ENCODE assay signal across 18 cellular contexts in the genomic region with DNA sequence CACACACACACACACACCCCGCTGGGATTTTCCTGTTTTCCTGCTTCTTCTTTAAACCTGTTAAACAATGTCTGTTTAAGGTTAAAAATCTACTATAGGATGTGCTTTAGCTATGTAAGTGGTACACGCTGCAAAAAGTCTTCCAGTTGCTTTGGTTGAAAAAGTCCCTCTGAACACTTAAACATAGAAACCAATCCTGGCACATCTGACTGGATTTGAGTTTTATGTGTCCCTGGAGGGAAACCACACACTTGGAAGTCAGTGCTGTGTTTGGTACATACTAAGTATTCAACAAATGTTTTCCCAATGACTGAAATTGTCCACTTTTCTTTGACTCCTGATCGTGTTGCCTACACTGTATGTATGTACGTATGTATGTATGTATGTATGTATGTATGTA. TPM values are rescaled to one million over a fixed set of nuclear protein-coding genes. Genes with fewer than 3 reads are reported as not detected.
DNase-seq lines count a peak whose midpoint lies in the region; ATAC-seq, FAIRE-seq and TF ChIP-seq lines count a peak whose summit lies in the region.
"Had no signal": no experiment of that assay in that cellular context is flagged by ENCODE, and none has a peak within 500 bp of the region (broad histone marks: within the 10 kb centered on the region; RNA-seq: fewer than 3 reads in every experiment).

No MANE protein-coding gene starts in this region.

- H2BK5ac ChIP-seq in trophoblast cell (ENCODE audit: low read depth, low read length, poor library complexity) = no peak overlapping the region

- H3K9me1 ChIP-seq in K562 (ENCODE audit: control insufficient read depth, insufficient read depth, low read length) = no peaks in the 10 kb centered on the region

- H3K36me3 ChIP-seq in HCT116 (ENCODE audit: control insufficient read depth in 1 of 2, insufficient read depth in 2 of 2, low read length in 2 of 2) (no peaks in the 10 kb centered on the region), K562 (ENCODE audit: control insufficient read depth, insufficient read depth, low read length) (no peaks in the 10 kb centered on the region), psoas muscle (ENCODE audit: insufficient read depth in 1 of 2, low read depth in 1 of 2) (no peaks in the 10 kb centered on the region), trophoblast cell (ENCODE audit: control insufficient read depth in 1 of 2, insufficient read depth in 2 of 2, low read length in 2 of 2) (no peaks in the 10 kb centered on the region)
- H3K36me3 ChIP-seq: ascending aorta, pancreas, right atrium auricular region, transverse colon, WERI-Rb-1 had no signal

- no peaks in the 10 kb centered on the region for H3K79me1 ChIP-seq in trophoblast cell (ENCODE audit: low read length)

- H3K9me2 ChIP-seq in HCT116 (ENCODE audit: insufficient read depth) = no peaks in the 10 kb centered on the region

- CTCF ChIA-PET in HCT116 (lab: Charles Lee) (interaction anchor here (0.6 to 1.0 kb wide), 3 partner anchors 10 to 38 kb away, joined by 3 read pairs; no protein-coding TSS in a partner anchor), K562 (lab: Yijun Ruan, JAX; ENCODE audit: low intra/inter-chr PET ratio) (no interaction called here)

- TF ChIP-seq POLR2A in HCT116 (IDR thresholded peaks at IDR 0.05; ENCODE audit: borderline replicate concordance, extremely low read depth, insufficient read depth, insufficient read length) = no peak
- no peak for TF ChIP-seq POLR2A in K562 (conservative IDR thresholded peaks at IDR 0.05)
- no peak for TF ChIP-seq POLR2A in GM12892 (IDR thresholded peaks at IDR 0.05; ENCODE audit: low read depth, low read length)

- H3K27ac ChIP-seq in HCT116 (ENCODE audit: low read depth, low read length) = no peak overlapping the region
- H3K27ac ChIP-seq in K562 (ENCODE audit: extremely low read depth, low read depth, low read length) = no peak overlapping the region
- H3K27ac ChIP-seq in psoas muscle = peak overlapping the region; percentile 72
- no peak overlapping the region for H3K27ac ChIP-seq in trophoblast cell (ENCODE audit: low read depth, low read length)
- H3K27ac ChIP-seq: ascending aorta, pancreas, right atrium auricular region, transverse colon, WERI-Rb-1 had no signal

- H2AK5ac ChIP-seq in trophoblast cell (ENCODE audit: low read length) = no peak overlapping the region

- no peak for ATAC-seq in HCT116
- no peak for ATAC-seq in K562
- ATAC-seq in psoas muscle = peak in 1 of 4 donors; percentile 12
- ATAC-seq in HG03139 (IDR thresholded peaks at IDR 0.05; ENCODE audit: unreplicated experiment) = no peak

- H2AFZ ChIP-seq in HCT116 (ENCODE audit: low read depth, low read length, poor library complexity, severe bottlenecking) (peak overlapping the region; percentile 86), K562 (ENCODE audit: low read depth, low read length) (peak overlapping the region; percentile 85), trophoblast cell (ENCODE audit: insufficient read depth, low read length, poor library complexity) (no peak overlapping the region)

- H4K91ac ChIP-seq in trophoblast cell (ENCODE audit: low read depth, low read length) = no peak overlapping the region

- H4K12ac ChIP-seq in trophoblast cell (ENCODE audit: low read depth, low read length) = no peak overlapping the region

- H3K79me2 ChIP-seq in HCT116 (ENCODE audit: insufficient read depth, low read length) (no peaks in the 10 kb centered on the region), K562 (ENCODE audit: control insufficient read depth, insufficient read depth, low read length) (no peaks in the 10 kb centered on the region), trophoblast cell (ENCODE audit: control insufficient read depth, insufficient read depth, low read length, poor library complexity) (peaks cover 1% of the 10 kb centered on the region)

- H4K20me1 ChIP-seq in HCT116 (ENCODE audit: insufficient read depth) (no peaks in the 10 kb centered on the region), K562 (replicated peaks; ENCODE audit: control insufficient read depth, insufficient read depth, low read length) (no peaks in the 10 kb centered on the region)

- FAIRE-seq in K562 (lab: Jason Lieb, UNC) = no peak
- no peak for FAIRE-seq in GM12892 (lab: Jason Lieb, UNC)
- FAIRE-seq: G401.6, pancreas had no signal

- no peak overlapping the region for H2BK120ac ChIP-seq in trophoblast cell (ENCODE audit: insufficient read depth, low read length, poor library complexity)

- H3K4me3 ChIP-seq in AG10803 (ENCODE audit: low read length) (no peak overlapping the region), HCT116 (replicated peaks in 1 of 2; ENCODE audit: low read depth in 1 of 2, low read length in 2 of 2) (no peak overlapping the region), K562 (no peak overlapping the region), psoas muscle (no peak overlapping the region), trophoblast cell (ENCODE audit: low read depth, low read length) (no peak overlapping the region)

- no peak overlapping the region for H3K14ac ChIP-seq in trophoblast cell (ENCODE audit: low read length)

- in situ Hi-C loops in K562 (cut with MboI) = no loop called here

- no peak overlapping the region for H4K8ac ChIP-seq in trophoblast cell (ENCODE audit: low read depth, low read length)

- TF ChIP-seq RAD21 in HCT116 (IDR thresholded peaks at IDR 0.05; ENCODE audit: low read depth) (no peak), K562 (CRISPR knock-in tag; conservative IDR thresholded peaks at IDR 0.05 in 1 of 2, IDR thresholded peaks at IDR 0.05 in 1 of 2) (no peak)

- H2BK12ac ChIP-seq in trophoblast cell (ENCODE audit: low read length) = no peak overlapping the region

- RAD21 ChIA-PET in HCT116 (lab: Charles Lee; ENCODE audit: low non-redundant PET in 1 of 2, low total read pairs in 2 of 2, uncharacterized antibody in 2 of 2, unreplicated experiment in 2 of 2) = no interaction called here

- TF ChIP-seq CTCF in AG10803 (conservative IDR thresholded peaks at IDR 0.05; ENCODE audit: low read length) (no peak), HCT116 (IDR thresholded peaks at IDR 0.05 in 2 of 3, conservative IDR thresholded peaks at IDR 0.05 in 1 of 3; ENCODE audit: borderline replicate concordance in 1 of 3, insufficient read depth in 1 of 3, low read depth in 2 of 3, low read length in 2 of 3) (no peak), K562 (IDR thresholded peaks at IDR 0.05 in 2 of 3, conservative IDR thresholded peaks at IDR 0.05 in 1 of 3; ENCODE audit: insufficient read depth in 2 of 3, low read depth in 1 of 3, low read length in 3 of 3) (no peak), psoas muscle (IDR thresholded peaks at IDR 0.05) (no peak)

- BruUV-seq in HCT116 (replicated peaks; lab: Mats Ljungman, UMichigan) (no TSS peak), K562 (replicated peaks; lab: Mats Ljungman, UMichigan) (no TSS peak)

- H3K4ac ChIP-seq in trophoblast cell (ENCODE audit: low read depth, low read length) = no peak overlapping the region

- H3K4me1 ChIP-seq in HCT116 (ENCODE audit: control insufficient read depth in 1 of 2, insufficient read depth in 2 of 2, low read length in 2 of 2) (peaks cover 7 to 13% of the 10 kb centered on the region in 2 experiments; a peak in 3 of 4 replicates), K562 (replicated peaks in 1 of 2; ENCODE audit: control insufficient read depth in 2 of 2, insufficient read depth in 2 of 2, low read length in 2 of 2) (no peaks in the 10 kb centered on the region; a peak in 2 of 5 replicates), psoas muscle (peaks cover 7% of the 10 kb centered on the region), trophoblast cell (ENCODE audit: control insufficient read depth in 1 of 2, insufficient read depth in 2 of 2, low read length in 2 of 2) (no peaks in the 10 kb centered on the region)
- H3K4me1 ChIP-seq: right atrium auricular region had no signal

- 55% methylated on average over 4 of the region's 4 CpGs for WGBS in K562 (ENCODE audit: insufficient coverage, low coverage, missing lambda C conversion rate)
- WGBS in psoas muscle, 3 donors = 35 to 56% (median 49%) methylated on average over 4 of the region's 4 CpGs
- whole genome bisulfite sequencing in trophoblast cell (ENCODE audit: extremely low coverage, insufficient coverage, insufficient read length) = no CpG with 5 or more reads among the region's 4 CpGs

- H3K9me3 ChIP-seq in HCT116 (ENCODE audit: control insufficient read depth in 1 of 2, insufficient read depth in 1 of 2, low read depth in 1 of 2, low read length in 2 of 2) = no peaks in the 10 kb centered on the region
- H3K9me3 ChIP-seq in K562 (replicated peaks; ENCODE audit: control insufficient read depth, insufficient read depth, low read depth, low read length) = no peaks in the 10 kb centered on the region
- H3K9me3 ChIP-seq in psoas muscle = no peaks in the 10 kb centered on the region
- H3K9me3 ChIP-seq in trophoblast cell (ENCODE audit: insufficient read depth, low read depth, low read length) = peaks cover 2% of the 10 kb centered on the region
- H3K9me3 ChIP-seq: ascending aorta, pancreas, right atrium auricular region, transverse colon had no signal

- H3K4me2 ChIP-seq in HCT116 (ENCODE audit: low read length) (0 out of 2 replicates have a peak overlapping the region, but pooled peaks have one; percentile 67), K562 (ENCODE audit: insufficient read depth, low read length) (no peak overlapping the region), trophoblast cell (ENCODE audit: low read length) (no peak overlapping the region)

- no peak for TF ChIP-seq EP300 in K562 (IDR thresholded peaks at IDR 0.05; ENCODE audit: low read length)

- H3K18ac ChIP-seq in trophoblast cell (ENCODE audit: low read length) = no peak overlapping the region

- POLR2A ChIA-PET in HCT116 (lab: Charles Lee) (interaction anchor here (1.1 to 1.4 kb wide), 5 partner anchors 11 to 30 kb away, joined by 3 to 6 read pairs (median 4); no protein-coding TSS in a partner anchor), K562 (lab: Yijun Ruan, JAX) (interaction anchor here (0.9 to 1.0 kb wide), 2 partner anchors 15 to 22 kb away, joined by 3 read pairs; a partner anchor contains a TSS)

- H3K9ac ChIP-seq in HCT116 (ENCODE audit: low read length) (no peak overlapping the region), K562 (ENCODE audit: insufficient read depth in 1 of 2, low read depth in 2 of 2, low read length in 2 of 2) (no peak overlapping the region), trophoblast cell (ENCODE audit: low read length) (no peak overlapping the region)

- intact Hi-C loops in HCT116 (cut with micrococcal nuclease) (no loop called here), K562 (cut with micrococcal nuclease) (no loop called here), psoas muscle (cut with DNase I) (no loop called here)

- peak; percentile 82 for DNase-seq in AG10803 (ENCODE audit: low read depth)
- no peak for DNase-seq in HCT116 (ENCODE audit: low read depth, low spot score)
- DNase-seq in K562 (ENCODE audit: extremely low read depth in 1 of 4, low spot score in 3 of 4) = no peak
- DNase-seq in psoas muscle = no peak
- DNase-seq in GM12892 (ENCODE audit: insufficient read length) = no peak
- no peak for DNase-seq in DMS153 treated with DMSO at 0.1 percent for 48 hours (lab: John Stamatoyannopoulos, UW; ENCODE audit: unreplicated experiment)
- DNase-seq in trophoblast cell = no peak
- DNase-seq: DMS153, NCI-H1048, NCI-H187 treated with DMSO at 0.1 percent for 48 hours, NCI-H345, WERI-Rb-1 had no signal

- H3K27me3 ChIP-seq in HCT116 (ENCODE audit: insufficient read depth, low read length) (no peaks in the 10 kb centered on the region), K562 (ENCODE audit: control insufficient read depth in 2 of 2, insufficient read depth in 2 of 2, low read length in 2 of 2) (no peaks in the 10 kb centered on the region), psoas muscle (ENCODE audit: insufficient read depth in 3 of 3, low read length in 2 of 3) (no peaks in the 10 kb centered on the region), trophoblast cell (ENCODE audit: insufficient read depth, low read length) (no peaks in the 10 kb centered on the region)
- H3K27me3 ChIP-seq: ascending aorta, pancreas, right atrium auricular region, transverse colon had no signal

- H3K23ac ChIP-seq in trophoblast cell (ENCODE audit: low read length) = no peak overlapping the region

RNA-seq across cellular contexts. Expression of a gene that starts 22.0 kb away (rescaled TPM):
- 55.2 TPM for total RNA-seq in HCT116 (2021; ENCODE audit: unreplicated experiment)
- 12.8 and 20.3 TPM in 2 replicates for polyA plus RNA-seq in HCT116 (2012)
- 4.9 and 13.4 TPM in 2 replicates for total RNA-seq in K562 (2011; cell fraction: chromatin; rRNA removed; ENCODE audit: low replicate concordance)
- 1.2 and 1.3 TPM in 2 replicates for total RNA-seq in K562 (2011; cell fraction: nucleolus; rRNA removed)
- 6.7 and 17.6 TPM in 2 replicates for total RNA-seq in K562 (2011; cell fraction: nucleoplasm; rRNA removed)
- 2.0 and 5.0 TPM in 2 replicates for total RNA-seq in K562 (2014; rRNA removed)
- 4.0 and 5.0 TPM in 2 replicates for total RNA-seq in K562 (2014; rRNA removed; fragmentation: Illumina TruSeq; extraction: Trizol)
- total RNA-seq in K562 (2015; rRNA removed; fragmentation: Illumina TruSeq; extraction: Trizol) = 4.2 and 4.6 TPM in 2 replicates
- total RNA-seq in K562 (2021) = 6.5 TPM in 2 replicates
- 4.4 and 5.1 TPM in 2 replicates for polyA plus RNA-seq in K562 (2011; rRNA removed)
- polyA plus RNA-seq in K562 (2011; cell fraction: cytosol; rRNA removed) = 1.3 and 2.9 TPM in 2 replicates
- polyA plus RNA-seq in K562 (2011; cell fraction: nucleus; rRNA removed) = 3.8 and 6.6 TPM in 2 replicates
- 5.9 and 7.4 TPM in 2 replicates for polyA plus RNA-seq in K562 (2012)
- 7.1 and 12.7 TPM in 2 replicates for polyA plus RNA-seq in K562 (2014; fragmentation: Illumina TruSeq; extraction: Trizol)
- 1 to 10 TPM; 5.8 to 5.9 TPM for polyA plus RNA-seq in K562 (2014; fragmentation: Nextera tagmentation; extraction: Ambion mirVana)
- polyA plus RNA-seq in K562 (2014; rRNA removed) = 3.2 and 8.1 TPM in 2 replicates
- polyA minus RNA-seq in K562 (2011; rRNA and poly(A)+ RNA removed) = 9.3 and 10.7 TPM in 2 replicates
- 2.5 and 3.2 TPM in 2 replicates for polyA minus RNA-seq in K562 (2011; cell fraction: cytosol; rRNA and poly(A)+ RNA removed)
- 1.8 and 5.9 TPM in 2 replicates for polyA minus RNA-seq in K562 (2011; cell fraction: nucleus; rRNA and poly(A)+ RNA removed)
- total RNA-seq in psoas muscle = 100 to 1,000 TPM; 529 to 767 (median 721) TPM
- 100 to 1,000 TPM; 158 to 616 (median 541) TPM for polyA plus RNA-seq in psoas muscle
- 12.0 TPM for polyA plus RNA-seq in GM12892 (2012; ENCODE audit: missing spikeins)
- polyA plus RNA-seq in trophoblast cell (2013) = 40.2 and 40.8 TPM in 2 replicates
